ENCODE assay signal across 12 cellular contexts in genomic region chr1:231093158-231093922, GRCh38. TPM values are rescaled to one million over a fixed set of nuclear protein-coding genes. Genes with fewer than 3 reads are reported as not detected.
A peak's percentile ranks its signal among the peaks of the same experiment; 100 is the strongest.
DNase-seq lines count a peak whose midpoint lies in the region; ATAC-seq, FAIRE-seq and TF ChIP-seq lines count a peak whose summit lies in the region.
"Had no signal": no experiment of that assay in that cellular context is flagged by ENCODE, and none has a peak within 500 bp of the region (broad histone marks: within the 10 kb centered on the region; RNA-seq: fewer than 3 reads in every experiment).

No MANE protein-coding gene starts in this region.

- no peak overlapping the region for H3K27ac Mint-ChIP-seq in natural killer cell
- H3K27ac Mint-ChIP-seq: IgD-negative memory B cell had no signal

- in situ Hi-C loops in KBM-7 (cut with MboI; ENCODE audit: low pct_unique_long_range_greater_than_20kb, low sequenced_read_pairs) = no loop called here

- peak; percentile 45 for ATAC-seq in left ventricle myocardium superior
- no peak for ATAC-seq in natural killer cell

- no peak for TF ChIP-seq CTCF in natural killer cell (IDR thresholded peaks at IDR 0.05)

- H3K9me3 ChIP-seq in adipocyte (ENCODE audit: control insufficient read depth, low read length) = no peaks in the 10 kb centered on the region
- H3K9me3 ChIP-seq: esophagus squamous epithelium had no signal

- H3K4me3 ChIP-seq in adipocyte (ENCODE audit: low read length) = no peak overlapping the region
- H3K4me3 ChIP-seq: esophagus squamous epithelium had no signal

- no peak overlapping the region for H3K4me3 Mint-ChIP-seq in natural killer cell
- H3K4me3 Mint-ChIP-seq: IgD-negative memory B cell had no signal

- H3K9me3 Mint-ChIP-seq in natural killer cell = no peaks in the 10 kb centered on the region
- H3K9me3 Mint-ChIP-seq: IgD-negative memory B cell had no signal

- no peaks in the 10 kb centered on the region for H3K36me3 Mint-ChIP-seq in natural killer cell
- H3K36me3 Mint-ChIP-seq: IgD-negative memory B cell had no signal

- TF ChIP-seq POLR2A in GM12892 (IDR thresholded peaks at IDR 0.05; ENCODE audit: low read depth, low read length) = no peak

- peaks cover 11 to 19% of the 10 kb centered on the region in 2 donors for H3K27me3 Mint-ChIP-seq in natural killer cell (ENCODE audit: low read depth in 2 of 2)

- H3K4me1 Mint-ChIP-seq in natural killer cell = peaks cover 0 to 7% of the 10 kb centered on the region in 2 donors

- H3K4me1 ChIP-seq in adipocyte (ENCODE audit: control insufficient read depth, insufficient read depth, low read length) = no peaks in the 10 kb centered on the region

- peaks cover 13% of the 10 kb centered on the region for H3K27me3 ChIP-seq in adipocyte (replicated peaks; ENCODE audit: control insufficient read depth, insufficient read depth, low read length)

- FAIRE-seq in GM12892 (lab: Jason Lieb, UNC) = no peak

- H3K9ac ChIP-seq in adipocyte (ENCODE audit: low read length) = no peak overlapping the region

- DNase-seq in KBM-7 = peak; percentile 46
- DNase-seq in adipocyte (ENCODE audit: low read depth) = peak; percentile 19
- no peak for DNase-seq in left ventricle myocardium superior
- DNase-seq in retina = peak; percentile 86
- no peak for DNase-seq in NCI-H1436 (lab: John Stamatoyannopoulos, UW)
- DNase-seq in natural killer cell = no peak
- DNase-seq in NCI-H1930 (lab: John Stamatoyannopoulos, UW) = no peak
- DNase-seq in GM12892 (ENCODE audit: insufficient read length) = no peak
- DNase-seq: activated naive CD4-positive, alpha-beta T cell treated with anti-CD3 and anti-CD28 coated beads, Interleukin-2, amount 50 U/mL, for 16 hours; esophagus squamous epithelium; stimulated activated CD4-positive, alpha-beta T cell treated with anti-CD3 and anti-CD28 coated beads, Interleukin-2, amount 100 ng/mL, for 48 hours had no signal

- intact Hi-C loops in left ventricle myocardium superior (cut with micrococcal nuclease) (no loop called here), natural killer cell (cut with micrococcal nuclease) (no loop called here)

- no peaks in the 10 kb centered on the region for H3K36me3 ChIP-seq in adipocyte (ENCODE audit: control insufficient read depth, insufficient read depth, low read length, severe bottlenecking)
- H3K36me3 ChIP-seq: esophagus squamous epithelium had no signal

RNA-seq across cellular contexts. Expression of gene FAM89A, which starts 53.3 kb away (rescaled TPM):
- total RNA-seq in left ventricle myocardium superior (8.6 TPM), natural killer cell (1 to 10 TPM; 1.4 to 2.5 (median 2.0) TPM)
- 0.23 TPM for polyA plus RNA-seq in GM12892 (2012; ENCODE audit: missing spikeins)

Comparison
In these comparisons a context has a peak if more than half of its experiments do, and no peak if none do; other contexts are left out.
1. DNase-seq: peak in KBM-7 (single experiment), adipocyte (single experiment) and retina (single experiment); none in left ventricle myocardium superior (single experiment), NCI-H1436 (single experiment), natural killer cell (single experiment), NCI-H1930 (0 of 2) and GM12892 (single experiment).